9 cellular contexts compared by ENCODE assay signal in genomic region chr5:134001938-134002731, GRCh38. TPM values are rescaled to one million over a fixed set of nuclear protein-coding genes. Genes with fewer than 3 reads are reported as not detected.
DNase-seq lines count a peak whose midpoint lies in the region; ATAC-seq, FAIRE-seq and TF ChIP-seq lines count a peak whose summit lies in the region.
"Had no signal": no experiment of that assay in that cellular context is flagged by ENCODE, and none has a peak within 500 bp of the region (broad histone marks: within the 10 kb centered on the region; RNA-seq: fewer than 3 reads in every experiment).

No MANE protein-coding gene starts in this region.

- H3K9me3 ChIP-seq in A549 (no peaks in the 10 kb centered on the region), GM23248 (ENCODE audit: low read depth) (no peaks in the 10 kb centered on the region)

- 88% methylated on average over 13 of the region's 13 CpGs for whole genome bisulfite sequencing in A549 (ENCODE audit: missing lambda C conversion rate)
- 80% methylated on average over 13 of the region's 13 CpGs for WGBS in GM23248 (ENCODE audit: low coverage in 1 of 2, low lambda C conversion rate in 2 of 2, missing lambda C conversion rate in 2 of 2), 2 experiments

- TF ChIP-seq EP300 in A549 (IDR thresholded peaks at IDR 0.05) = no peak

- H3K27me3 Mint-ChIP-seq in activated T-helper 1 cell treated with anti-CD3 and anti-CD28 coated beads, Interleukin-12 subunit alpha, Interleukin-12 subunit beta, Interleukin-2, Interleukin-4 antibody, amounts not matched to agents 30 ng/mL and 10 ng/mL and 1 ng/mL, durations not matched to agents 14 hours and 24 hours and 36 hours (ENCODE audit: insufficient read depth) = no peaks in the 10 kb centered on the region
- no peaks in the 10 kb centered on the region for H3K27me3 Mint-ChIP-seq in memory B cell

- no peak for TF ChIP-seq POLR2A in A549 (IDR thresholded peaks at IDR 0.05; ENCODE audit: low read length)

- H3K4me2 ChIP-seq in A549 = peak overlapping the region; percentile 93
- H3K4me2 ChIP-seq in GM23248 (ENCODE audit: unreplicated experiment) = peak overlapping the region; percentile 96

- peaks cover 78% of the 10 kb centered on the region for H3K79me2 ChIP-seq in GM23248 (ENCODE audit: insufficient read depth)

- CTCF ChIA-PET in A549 (lab: Yijun Ruan, JAX) = interaction anchor here (0.8 to 7.9 kb wide), 3 partner anchors 38 to 579 kb away, joined by 3 to 36 read pairs (median 7); no protein-coding TSS in a partner anchor

- in situ Hi-C loops in GM23248 (cut with MboI) = no loop called here

- FAIRE-seq in A549 (lab: Jason Lieb, UNC) = no peak

- H3K36me3 ChIP-seq in GM23248 (ENCODE audit: low read depth) = 0 out of 2 replicates have a peak, but pooled peaks cover 4% of the 10 kb centered on the region

- H3K9me2 ChIP-seq in GM23248 (ENCODE audit: insufficient read depth) = no peaks in the 10 kb centered on the region

- no peaks in the 10 kb centered on the region for H3K27me3 ChIP-seq in GM23248 (replicated peaks; ENCODE audit: insufficient read depth)

- peak overlapping the region in 1 of 2 experiments; percentile 98; a peak in 3 of 6 replicates for H3K27ac ChIP-seq in A549
- H3K27ac ChIP-seq in GM23248 = 0 out of 2 replicates have a peak overlapping the region, but pooled peaks have one; percentile 96

- no peaks in the 10 kb centered on the region for H3K9me3 Mint-ChIP-seq in activated T-helper 1 cell treated with anti-CD3 and anti-CD28 coated beads, Interleukin-12 subunit alpha, Interleukin-12 subunit beta, Interleukin-2, Interleukin-4 antibody, amounts not matched to agents 30 ng/mL and 10 ng/mL and 1 ng/mL, durations not matched to agents 14 hours and 24 hours and 36 hours
- no peaks in the 10 kb centered on the region for H3K9me3 Mint-ChIP-seq in memory B cell

- ATAC-seq in A549 = no peak
- no peak for ATAC-seq in memory B cell (ENCODE audit: low read depth)

- DNase-seq in A549 (ENCODE audit: low read depth in 1 of 2, low spot score in 1 of 2) (no peak), GM23248 (no peak), memory B cell (ENCODE audit: low spot score in 2 of 2) (no peak), HuH-7 (ENCODE audit: low spot score) (no peak), NCI-H1105 (lab: John Stamatoyannopoulos, UW) (no peak), SHP77 (lab: John Stamatoyannopoulos, UW) (no peak), epidermal melanocyte (ENCODE audit: insufficient read length, low spot score) (no peak)
- no peak for DNase-seq in activated T-helper 1 cell treated with anti-CD3 and anti-CD28 coated beads, Interleukin-12 subunit alpha, Interleukin-12 subunit beta, Interleukin-2, Interleukin-4 antibody, amounts not matched to agents 30 ng/mL and 10 ng/mL and 1 ng/mL, durations not matched to agents 14 hours and 24 hours and 36 hours (ENCODE audit: low spot score)
- DNase-seq: NCI-H526 treated with DMSO at 0.1 percent for 48 hours had no signal

- H3K4me1 Mint-ChIP-seq in activated T-helper 1 cell treated with anti-CD3 and anti-CD28 coated beads, Interleukin-12 subunit alpha, Interleukin-12 subunit beta, Interleukin-2, Interleukin-4 antibody, amounts not matched to agents 30 ng/mL and 10 ng/mL and 1 ng/mL, durations not matched to agents 14 hours and 24 hours and 36 hours (ENCODE audit: low read depth) = peaks cover 66% of the 10 kb centered on the region
- peaks cover 36% of the 10 kb centered on the region for H3K4me1 Mint-ChIP-seq in memory B cell

- H3F3A ChIP-seq in GM23248 (ENCODE audit: insufficient read depth) = peaks cover 14% of the 10 kb centered on the region

- no peak for TF ChIP-seq CTCF in A549 (IDR thresholded peaks at IDR 0.05)

- H3K4me1 ChIP-seq in A549 (peaks cover 59% of the 10 kb centered on the region), GM23248 (ENCODE audit: insufficient read depth) (peaks cover 17% of the 10 kb centered on the region)

- POLR2A ChIA-PET in A549 (lab: Yijun Ruan, JAX) = no interaction called here

- H3K9ac ChIP-seq in GM23248 = peak overlapping the region; percentile 97

- H3K36me3 Mint-ChIP-seq in activated T-helper 1 cell treated with anti-CD3 and anti-CD28 coated beads, Interleukin-12 subunit alpha, Interleukin-12 subunit beta, Interleukin-2, Interleukin-4 antibody, amounts not matched to agents 30 ng/mL and 10 ng/mL and 1 ng/mL, durations not matched to agents 14 hours and 24 hours and 36 hours (ENCODE audit: low read depth) = peaks cover 28% of the 10 kb centered on the region
- no peaks in the 10 kb centered on the region for H3K36me3 Mint-ChIP-seq in memory B cell

- no peak for TF ChIP-seq RAD21 in A549 (conservative IDR thresholded peaks at IDR 0.05 in 1 of 2, IDR thresholded peaks at IDR 0.05 in 1 of 2)

- peaks cover 6% of the 10 kb centered on the region; the same call in 1 of the 2 replicates for H4K20me1 ChIP-seq in GM23248 (ENCODE audit: insufficient read depth)

- peak overlapping the region; percentile 90; the same call in 2 of the 3 replicates for H3K4me3 ChIP-seq in A549
- peak overlapping the region; percentile 91 for H3K4me3 ChIP-seq in GM23248

- peak overlapping the region; percentile 94 for H3K27ac Mint-ChIP-seq in activated T-helper 1 cell treated with anti-CD3 and anti-CD28 coated beads, Interleukin-12 subunit alpha, Interleukin-12 subunit beta, Interleukin-2, Interleukin-4 antibody, amounts not matched to agents 30 ng/mL and 10 ng/mL and 1 ng/mL, durations not matched to agents 14 hours and 24 hours and 36 hours
- peak overlapping the region; percentile 75 for H3K27ac Mint-ChIP-seq in memory B cell

- intact Hi-C loops in activated T-helper 1 cell treated with anti-CD3 and anti-CD28 coated beads, Interleukin-12 subunit alpha, Interleukin-12 subunit beta, Interleukin-2, Interleukin-4 antibody, amounts not matched to agents 30 ng/mL and 10 ng/mL and 1 ng/mL, durations not matched to agents 14 hours and 24 hours and 36 hours (cut with micrococcal nuclease) = loop anchor here (2.0 to 10.0 kb wide), 4 partner anchors 71 to 903 kb away; partner anchors contain the start of genes C5orf24, PCBD2 and SAR1B

- H2AFZ ChIP-seq in GM23248 = no peak overlapping the region

- H3K4me3 Mint-ChIP-seq in activated T-helper 1 cell treated with anti-CD3 and anti-CD28 coated beads, Interleukin-12 subunit alpha, Interleukin-12 subunit beta, Interleukin-2, Interleukin-4 antibody, amounts not matched to agents 30 ng/mL and 10 ng/mL and 1 ng/mL, durations not matched to agents 14 hours and 24 hours and 36 hours = peak overlapping the region; percentile 86
- H3K4me3 Mint-ChIP-seq in memory B cell = no peak overlapping the region

TF ChIP-seq in A549, 52 proteins besides CTCF, POLR2A, EP300 and RAD21:
- TF ChIP-seq HOXB13 (CRISPR knock-in tag; IDR thresholded peaks at IDR 0.05; ENCODE audit: low read depth) (no peak), HEYL (CRISPR knock-in tag; IDR thresholded peaks at IDR 0.05) (no peak), USF2 (IDR thresholded peaks at IDR 0.05) (no peak), ESRRA (IDR thresholded peaks at IDR 0.05; ENCODE audit: borderline replicate concordance, low read length) (no peak), KDM5A (IDR thresholded peaks at IDR 0.05) (no peak), ZC3H11A (IDR thresholded peaks at IDR 0.05) (no peak), HES2 (IDR thresholded peaks at IDR 0.05) (no peak)

RNA-seq across cellular contexts. Expression of gene VDAC1, which starts 2.6 kb away (rescaled TPM):
- polyA plus RNA-seq in A549 (2011; rRNA removed) (300 and 369 TPM in 2 replicates), A549 (2017; fragmentation: RNase III; extraction: RNeasy Plus Mini Kit Qiagen cat#74134 plus additional on column Dnase treatment) (416 to 463 TPM (median 442 TPM) in 3 replicates), GM23248 (2016; fragmentation: Nextera tagmentation; extraction: Ambion mirVana) (318 and 337 TPM in 2 replicates)
- 253 and 262 TPM in 2 replicates for polyA plus RNA-seq in A549 (2012; cell fraction: cytosol; rRNA removed)
- 142 and 193 TPM in 2 replicates for polyA plus RNA-seq in A549 (2012; cell fraction: nucleus; rRNA removed)
- 145 and 174 TPM in 2 replicates for polyA minus RNA-seq in A549 (2011; rRNA and poly(A)+ RNA removed)
- total RNA-seq in GM23248 (2014; rRNA removed; shearing (Covaris generic)) = 329 and 332 TPM in 2 replicates
- total RNA-seq in activated T-helper 1 cell treated with anti-CD3 and anti-CD28 coated beads, Interleukin-12 subunit alpha, Interleukin-12 subunit beta, Interleukin-2, Interleukin-4 antibody, amounts not matched to agents 30 ng/mL and 10 ng/mL and 1 ng/mL, durations not matched to agents 14 hours and 24 hours and 36 hours = 440 and 442 TPM in 2 replicates

RNA-seq across cellular contexts. Expression of gene C5orf15, which starts 33.7 kb away (rescaled TPM):
- polyA plus RNA-seq in A549 (2011; rRNA removed) (103 and 126 TPM in 2 replicates), A549 (2017; fragmentation: RNase III; extraction: RNeasy Plus Mini Kit Qiagen cat#74134 plus additional on column Dnase treatment) (89.1 to 92.9 TPM (median 89.9 TPM) in 3 replicates), GM23248 (2016; fragmentation: Nextera tagmentation; extraction: Ambion mirVana) (121 and 122 TPM in 2 replicates)
- 56.7 and 62.9 TPM in 2 replicates for polyA plus RNA-seq in A549 (2012; cell fraction: cytosol; rRNA removed)
- polyA plus RNA-seq in A549 (2012; cell fraction: nucleus; rRNA removed) = 40.6 and 52.1 TPM in 2 replicates
- 45.9 and 61.8 TPM in 2 replicates for polyA minus RNA-seq in A549 (2011; rRNA and poly(A)+ RNA removed)
- total RNA-seq in GM23248 (2014; rRNA removed; shearing (Covaris generic)) = 126 and 128 TPM in 2 replicates
- 50.0 and 50.8 TPM in 2 replicates for total RNA-seq in activated T-helper 1 cell treated with anti-CD3 and anti-CD28 coated beads, Interleukin-12 subunit alpha, Interleukin-12 subunit beta, Interleukin-2, Interleukin-4 antibody, amounts not matched to agents 30 ng/mL and 10 ng/mL and 1 ng/mL, durations not matched to agents 14 hours and 24 hours and 36 hours
